22 cellular contexts compared by ENCODE assay signal in the genomic region with DNA sequence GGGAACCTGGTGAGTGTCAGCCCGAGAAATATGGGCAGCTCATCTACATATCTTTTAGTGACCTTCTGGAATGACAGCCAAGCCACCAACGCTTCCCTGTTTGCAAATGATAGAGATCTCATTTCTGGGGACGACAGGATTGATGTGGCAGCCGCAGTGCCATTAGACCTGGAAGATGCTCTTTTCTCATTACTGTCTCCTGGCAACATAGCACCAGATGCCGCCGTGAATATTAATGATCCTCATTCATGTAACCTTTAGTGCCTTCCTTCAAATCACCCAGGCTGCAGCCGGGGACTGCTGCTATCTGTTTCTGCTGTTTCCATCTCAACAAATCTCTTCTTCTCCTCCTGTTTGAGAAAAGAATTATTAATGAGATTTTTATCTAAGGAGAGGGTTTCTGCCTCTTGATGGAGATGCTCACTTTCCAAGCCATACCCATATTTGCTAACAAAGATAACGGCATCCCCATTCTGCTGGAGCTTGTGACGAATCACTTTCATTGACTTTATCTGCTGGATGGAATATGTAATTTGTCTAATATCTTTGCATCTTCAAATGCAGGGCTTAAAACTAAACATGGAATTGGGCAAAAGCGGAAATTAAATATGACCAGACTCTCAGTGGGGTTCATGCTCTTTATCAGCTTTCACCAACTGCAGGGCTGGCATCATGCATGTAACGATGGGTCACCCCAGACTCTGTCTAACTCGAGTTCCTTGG.
"Had no signal": no experiment of that assay in that cellular context is flagged by ENCODE, and none has a peak within 500 bp of the region (broad histone marks: within the 10 kb centered on the region; RNA-seq: fewer than 3 reads in every experiment).

No MANE protein-coding gene starts in this region.

- H3K4me2 ChIP-seq: neural progenitor cell had no signal

- ATAC-seq: esophagus mucosa; heart right ventricle; left lobe of liver; mucosa of descending colon; natural killer cell; pancreas; right lobe of liver; stimulated activated naive B cell treated with anti-CD40 and anti-IgM and Interleukin-4, amounts not matched to agents 10 μg/mL and 1 μg/mL and 100 μg/mL, for 72 hours; stimulated activated naive CD8-positive, alpha-beta T cell treated with anti-CD3 and anti-CD28 coated beads, Interleukin-15, amount 100 ng/mL, for 72 hours; upper lobe of right lung had no signal

- H3K4me1 ChIP-seq: heart right ventricle, neural progenitor cell, pancreas, right lobe of liver, spleen, testis, tibial nerve, upper lobe of right lung, vagina had no signal

- DNase-seq: effector memory CD4-positive, alpha-beta T cell; heart right ventricle; islet precursor cell; mammary epithelial cell; mucosa of descending colon; natural killer cell; occipital lobe; pancreas; right lobe of liver; spleen; stimulated activated CD4-positive, alpha-beta T cell treated with anti-CD3 and anti-CD28 coated beads, Interleukin-15, amount 100 ng/mL, for 24 hours; stimulated activated CD4-positive, alpha-beta T cell treated with anti-CD3 and anti-CD28 coated beads, Interleukin-1b, Interleukin-23, amount 100 ng/mL, for 48 hours; stimulated activated CD4-positive, alpha-beta T cell treated with anti-CD3 and anti-CD28 coated beads, Interleukin-4, amount 100 ng/mL, for 24 hours; stimulated activated naive B cell treated with anti-CD40 and anti-IgM and Interleukin-4, amounts not matched to agents 10 μg/mL and 1 μg/mL and 100 μg/mL, for 72 hours; stimulated activated naive CD8-positive, alpha-beta T cell treated with anti-CD3 and anti-CD28 coated beads, Interleukin-15, amount 100 ng/mL, for 72 hours; testis; upper lobe of right lung had no signal

- H3K27me3 ChIP-seq: neural progenitor cell, pancreas, right lobe of liver, testis, tibial nerve, upper lobe of right lung, vagina had no signal

- H3K9me3 ChIP-seq: mucosa of descending colon, pancreas, right lobe of liver, testis, tibial nerve, upper lobe of right lung, vagina had no signal

- H3K36me3 ChIP-seq: heart right ventricle, neural progenitor cell, pancreas, right lobe of liver, spleen, tibial nerve, upper lobe of right lung, vagina had no signal

- H3K4me3 ChIP-seq: heart right ventricle, mucosa of descending colon, neural progenitor cell, pancreas, right lobe of liver, spleen, testis, tibial nerve, upper lobe of right lung, vagina had no signal

- H3K9ac ChIP-seq: neural progenitor cell had no signal

- H3K27ac ChIP-seq: heart right ventricle, neural progenitor cell, pancreas, right lobe of liver, spleen, testis, tibial nerve, upper lobe of right lung, vagina had no signal

- H2AFZ ChIP-seq: neural progenitor cell had no signal
